Comparison of ENCODE assay signal across 15 cellular contexts in genomic region chr4:8538703-8539567, GRCh38. TPM values are rescaled to one million over a fixed set of nuclear protein-coding genes. Genes with fewer than 3 reads are reported as not detected.
DNase-seq lines count a peak whose midpoint lies in the region; ATAC-seq, FAIRE-seq and TF ChIP-seq lines count a peak whose summit lies in the region.
"Had no signal": no experiment of that assay in that cellular context is flagged by ENCODE, and none has a peak within 500 bp of the region (broad histone marks: within the 10 kb centered on the region; RNA-seq: fewer than 3 reads in every experiment).

No MANE protein-coding gene starts in this region.

- in situ Hi-C loops in K562 (cut with MboI): no loop called here

- no peak overlapping the region for H3K4me2 ChIP-seq in K562 (ENCODE audit: insufficient read depth, low read length)

- POLR2A ChIA-PET in K562 (lab: Yijun Ruan, JAX): interaction anchor here (0.6 to 1.8 kb wide), 3 partner anchors 8 to 15 kb away, joined by 4 to 6 read pairs (median 5); no protein-coding TSS in a partner anchor

- no peak overlapping the region for H3K4me3 ChIP-seq in K562

- no peaks in the 10 kb centered on the region for H3K79me2 ChIP-seq in K562 (ENCODE audit: control insufficient read depth, insufficient read depth, low read length)

- no peaks in the 10 kb centered on the region; a peak in 2 of 5 replicates for H3K4me1 ChIP-seq in K562 (replicated peaks in 1 of 2; ENCODE audit: control insufficient read depth in 2 of 2, insufficient read depth in 2 of 2, low read length in 2 of 2)

- no peak overlapping the region for H3K27ac ChIP-seq in K562 (ENCODE audit: extremely low read depth, low read depth, low read length)

- TF ChIP-seq RAD21 in K562 (CRISPR knock-in tag; conservative IDR thresholded peaks at IDR 0.05 in 1 of 2, IDR thresholded peaks at IDR 0.05 in 1 of 2): no peak

- FAIRE-seq in HTR-8/SVneo (lab: Jason Lieb, UNC) (peak; percentile 92), K562 (lab: Jason Lieb, UNC) (no peak)

- CTCF ChIA-PET in K562 (lab: Yijun Ruan, JAX; ENCODE audit: low intra/inter-chr PET ratio): no interaction called here

- no peaks in the 10 kb centered on the region for H3K9me1 ChIP-seq in K562 (ENCODE audit: control insufficient read depth, insufficient read depth, low read length)

- H3K9me3 ChIP-seq in K562 (replicated peaks; ENCODE audit: control insufficient read depth, insufficient read depth, low read depth, low read length): no peaks in the 10 kb centered on the region; the same call in 1 of the 2 replicates

- ATAC-seq in K562: no peak
- no peak for ATAC-seq in HG03097 (IDR thresholded peaks at IDR 0.05; ENCODE audit: low FRiP score, unreplicated experiment)
- no peak for ATAC-seq in GM21786 (IDR thresholded peaks at IDR 0.05; ENCODE audit: unreplicated experiment)
- ATAC-seq: left colon had no signal

- intact Hi-C loops in K562 (cut with micrococcal nuclease): no loop called here

- DNase-seq in AG08396 (ENCODE audit: low spot score) (peak; percentile 55), HTR-8/SVneo (ENCODE audit: insufficient read length, low spot score) (peak; percentile 45), K562 (ENCODE audit: extremely low read depth in 1 of 4, low spot score in 3 of 4) (no peak), kidney glomerular epithelial cell (lab: John Stamatoyannopoulos, UW) (peak; percentile 49), NCI-H1417 treated with DMSO at 0.1 percent for 48 hours (lab: John Stamatoyannopoulos, UW) (no peak)
- DNase-seq in activated CD4-positive, alpha-beta T cell treated with anti-CD3 and anti-CD28 coated beads for 4 hours: no peak
- DNase-seq: activated CD8-positive, alpha-beta memory T cell treated with anti-CD3 and anti-CD28 coated beads for 24 hours; C1 segment of cervical spinal cord; H7; left colon; MV-4-11; NCI-H510A; occipital lobe had no signal

- no peak for TF ChIP-seq CTCF in K562 (IDR thresholded peaks at IDR 0.05 in 2 of 3, conservative IDR thresholded peaks at IDR 0.05 in 1 of 3; ENCODE audit: insufficient read depth in 2 of 3, low read depth in 1 of 3, low read length in 3 of 3)

- no peaks in the 10 kb centered on the region for H3K27me3 ChIP-seq in K562 (ENCODE audit: control insufficient read depth in 2 of 2, insufficient read depth in 2 of 2, low read length in 2 of 2)

- no peaks in the 10 kb centered on the region for H3K36me3 ChIP-seq in K562 (ENCODE audit: control insufficient read depth, insufficient read depth, low read length)

- H4K20me1 ChIP-seq in K562 (replicated peaks; ENCODE audit: control insufficient read depth, insufficient read depth, low read length): no peaks in the 10 kb centered on the region

- WGBS in K562 (ENCODE audit: insufficient coverage, low coverage, missing lambda C conversion rate): 27% methylated on average over 15 of the region's 15 CpGs

- BruUV-seq in K562 (replicated peaks; lab: Mats Ljungman, UMichigan): no TSS peak

- no peak for TF ChIP-seq POLR2A in K562 (conservative IDR thresholded peaks at IDR 0.05)

- H2AFZ ChIP-seq in K562 (ENCODE audit: low read depth, low read length): no peak overlapping the region

- TF ChIP-seq EP300 in K562 (IDR thresholded peaks at IDR 0.05; ENCODE audit: low read length): no peak

- no peak overlapping the region for H3K9ac ChIP-seq in K562 (ENCODE audit: insufficient read depth in 1 of 2, low read depth in 2 of 2, low read length in 2 of 2)

TF ChIP-seq in K562, 482 proteins besides CTCF, POLR2A, EP300 and RAD21:
- TF ChIP-seq ZNF146 (CRISPR knock-in tag; IDR thresholded peaks at IDR 0.05; ENCODE audit: unreplicated experiment) (no peak), CTBP1 (IDR thresholded peaks at IDR 0.05; ENCODE audit: borderline replicate concordance) (0 out of 2 replicates have a peak, but pooled peaks have one; percentile 15), FOSL1 (tag; conservative IDR thresholded peaks at IDR 0.05) (peak; percentile 31; the same call in 1 of the 2 replicates), MXD1 (CRISPR knock-in tag; IDR thresholded peaks at IDR 0.05; ENCODE audit: borderline replicate concordance, poor library complexity, severe bottlenecking) (no peak), ZNF232 (CRISPR knock-in tag; IDR thresholded peaks at IDR 0.05) (no peak), ATF3 (IDR thresholded peaks at IDR 0.05) (peak; percentile 44), ATF3 (CRISPR knock-in tag; conservative IDR thresholded peaks at IDR 0.05) (no peak)
TF ChIP-seq in K562: peak in this region for 3.

RNA-seq across cellular contexts. Expression of gene GPR78, which starts 41.3 kb away (rescaled TPM):
- 4.4 and 8.6 TPM in 2 replicates for total RNA-seq in K562 (2011; cell fraction: chromatin; rRNA removed; ENCODE audit: low replicate concordance)
- 2.4 and 3.2 TPM in 2 replicates for total RNA-seq in K562 (2011; cell fraction: nucleolus; rRNA removed)
- 3.6 and 4.8 TPM in 2 replicates for total RNA-seq in K562 (2011; cell fraction: nucleoplasm; rRNA removed)
- total RNA-seq in K562 (2014; rRNA removed): 0.04 TPM in 1 of 2 replicates, not detected in the other
- total RNA-seq in K562 (2014; rRNA removed; fragmentation: Illumina TruSeq; extraction: Trizol): not detected in 2 replicates
- total RNA-seq in K562 (2015; rRNA removed; fragmentation: Illumina TruSeq; extraction: Trizol): 0.07 TPM in 1 of 2 replicates, not detected in the other
- total RNA-seq in K562 (2021): 0.09 and 0.16 TPM in 2 replicates
- 0.13 TPM in 1 of 2 replicates, not detected in the other for polyA plus RNA-seq in K562 (2011; rRNA removed)
- 0.07 TPM in 1 of 2 replicates, not detected in the other for polyA plus RNA-seq in K562 (2011; cell fraction: cytosol; rRNA removed)
- 0.20 and 1.3 TPM in 2 replicates for polyA plus RNA-seq in K562 (2011; cell fraction: nucleus; rRNA removed)
- 0.08 and 0.39 TPM in 2 replicates for polyA plus RNA-seq in K562 (2012)
- 0.06 TPM in 1 of 2 replicates, not detected in the other for polyA plus RNA-seq in K562 (2014; fragmentation: Illumina TruSeq; extraction: Trizol)
- polyA plus RNA-seq in K562 (2014; fragmentation: Nextera tagmentation; extraction: Ambion mirVana): not detected
- polyA plus RNA-seq in K562 (2014; rRNA removed): 0.04 and 0.08 TPM in 2 replicates
- 0.21 TPM in 1 of 2 replicates, not detected in the other for polyA minus RNA-seq in K562 (2011; rRNA and poly(A)+ RNA removed)
- polyA minus RNA-seq in K562 (2011; cell fraction: cytosol; rRNA and poly(A)+ RNA removed): not detected in 2 replicates
- polyA minus RNA-seq in K562 (2011; cell fraction: nucleus; rRNA and poly(A)+ RNA removed): 0.11 and 0.67 TPM in 2 replicates
- total RNA-seq: occipital lobe had no signal

RNA-seq across cellular contexts. Expression of gene CPZ, which starts 53.6 kb away (rescaled TPM):
- total RNA-seq in K562 (2011; cell fraction: chromatin; rRNA removed; ENCODE audit: low replicate concordance): 19.3 and 33.1 TPM in 2 replicates
- 12.5 and 16.5 TPM in 2 replicates for total RNA-seq in K562 (2011; cell fraction: nucleolus; rRNA removed)
- total RNA-seq in K562 (2011; cell fraction: nucleoplasm; rRNA removed): 15.9 and 26.4 TPM in 2 replicates
- total RNA-seq in K562 (2014; rRNA removed) (0.41 and 1.1 TPM in 2 replicates), K562 (2014; rRNA removed; fragmentation: Illumina TruSeq; extraction: Trizol) (0.58 and 0.67 TPM in 2 replicates), K562 (2015; rRNA removed; fragmentation: Illumina TruSeq; extraction: Trizol) (2.1 and 2.2 TPM in 2 replicates), K562 (2021) (1.5 and 1.6 TPM in 2 replicates)
- polyA plus RNA-seq in K562 (2011; rRNA removed) (0.60 and 2.0 TPM in 2 replicates), K562 (2014; fragmentation: Illumina TruSeq; extraction: Trizol) (0.68 and 1.4 TPM in 2 replicates), K562 (2014; fragmentation: Nextera tagmentation; extraction: Ambion mirVana) (under 1 TPM in 1 of 2 experiments, not detected in 1; 0.06 TPM), K562 (2014; rRNA removed) (1.1 TPM in 2 replicates)
- 0.38 and 4.3 TPM in 2 replicates for polyA plus RNA-seq in K562 (2011; cell fraction: cytosol; rRNA removed)
- polyA plus RNA-seq in K562 (2011; cell fraction: nucleus; rRNA removed): 1.7 and 13.8 TPM in 2 replicates
- 4.3 and 41.5 TPM in 2 replicates for polyA plus RNA-seq in K562 (2012)
- polyA minus RNA-seq in K562 (2011; rRNA and poly(A)+ RNA removed): 1.4 TPM in 1 of 2 replicates, not detected in the other
- 0.86 TPM in 1 of 2 replicates, not detected in the other for polyA minus RNA-seq in K562 (2011; cell fraction: cytosol; rRNA and poly(A)+ RNA removed)
- polyA minus RNA-seq in K562 (2011; cell fraction: nucleus; rRNA and poly(A)+ RNA removed): 1.4 and 2.6 TPM in 2 replicates

Comparison
In these comparisons a context has a peak if more than half of its experiments do, and no peak if none do; other contexts are left out.
1. DNase-seq: peak in AG08396 (single experiment), HTR-8/SVneo (single experiment) and kidney glomerular epithelial cell (single experiment); none in K562 (0 of 4), activated CD4-positive, alpha-beta T cell treated with anti-CD3 and anti-CD28 coated beads for 4 hours (0 of 2) and NCI-H1417 treated with DMSO at 0.1 percent for 48 hours (single experiment).